In the genomic region with DNA sequence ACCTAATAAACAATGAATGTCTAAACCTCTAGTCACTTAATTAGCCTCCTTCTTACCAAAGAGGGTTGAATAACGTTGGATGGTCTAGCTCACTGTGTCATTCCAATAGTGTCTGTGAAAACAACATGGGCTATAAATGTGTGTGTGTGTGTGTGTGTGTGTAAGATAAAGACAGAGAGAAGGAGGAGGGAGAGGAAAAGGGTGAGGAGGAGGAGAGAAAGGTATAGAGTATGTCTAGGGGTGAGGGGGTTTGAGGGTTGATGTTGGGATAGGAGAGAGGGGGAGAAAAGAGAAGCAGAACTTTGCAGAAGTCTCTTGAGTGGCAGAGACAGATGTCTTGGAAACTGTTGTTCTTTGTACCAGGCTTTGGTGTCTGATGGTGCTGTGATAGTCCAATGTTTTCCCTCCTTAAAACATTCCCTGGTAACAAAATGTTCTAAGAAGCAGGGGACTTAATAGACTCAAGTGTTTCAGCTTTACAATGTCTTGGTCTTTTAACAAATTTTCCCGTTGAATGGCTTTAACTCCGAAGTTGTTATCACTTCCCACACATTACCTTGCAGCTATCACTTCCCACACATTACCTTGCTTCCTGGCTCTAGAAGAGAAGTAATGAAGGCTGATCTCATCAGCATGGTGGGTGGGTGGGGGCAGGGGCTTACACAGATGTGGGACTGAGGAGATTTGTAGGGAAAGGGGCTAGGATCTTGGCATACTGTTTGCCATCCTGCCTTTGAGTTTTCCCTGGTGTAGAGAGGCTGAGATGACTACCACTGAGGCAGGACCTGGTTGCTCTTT, we compare ENCODE assay signal across 30 cellular contexts.
"Had no signal": no experiment of that assay in that cellular context is flagged by ENCODE, and none has a peak within 500 bp of the region (broad histone marks: within the 10 kb centered on the region; RNA-seq: fewer than 3 reads in every experiment).

No MANE protein-coding gene starts in this region.

- H3K27ac Mint-ChIP-seq: activated CD4-positive, alpha-beta memory T cell treated with anti-CD3 and anti-CD28 coated beads for 36 hours; activated CD4-positive, alpha-beta T cell treated with anti-CD3 and anti-CD28 coated beads, Interleukin-2, amount 10 ng/mL, durations not matched to agents 24 days and 14 days; activated T-cell treated with anti-CD3 and anti-CD28 coated beads, Interleukin-2, amount 50 U/mL, for 24 hours; activated T-helper 17 cell treated with anti-CD3 and anti-CD28 coated beads, Interleukin-2, amount 50 U/mL, for 72 hours; effector memory CD8-positive, alpha-beta T cell; immature natural killer cell; neural progenitor cell; T-helper 17 cell had no signal

- H3K4me3 Mint-ChIP-seq: activated CD4-positive, alpha-beta memory T cell treated with anti-CD3 and anti-CD28 coated beads for 36 hours; activated CD4-positive, alpha-beta T cell treated with anti-CD3 and anti-CD28 coated beads, Interleukin-2, amount 10 ng/mL, durations not matched to agents 24 days and 14 days; activated T-cell treated with anti-CD3 and anti-CD28 coated beads, Interleukin-2, amount 50 U/mL, for 24 hours; activated T-helper 17 cell treated with anti-CD3 and anti-CD28 coated beads, Interleukin-2, amount 50 U/mL, for 72 hours; central memory CD8-positive, alpha-beta T cell; effector memory CD8-positive, alpha-beta T cell; immature natural killer cell; naive thymus-derived CD8-positive, alpha-beta T cell; neural progenitor cell; T-helper 17 cell had no signal

- H3K36me3 ChIP-seq: neural progenitor cell, right atrium auricular region, suprapubic skin had no signal

- H2AFZ ChIP-seq: neural progenitor cell, parathyroid adenoma had no signal

- H3K36me3 Mint-ChIP-seq: activated CD4-positive, alpha-beta memory T cell treated with anti-CD3 and anti-CD28 coated beads for 36 hours; immature natural killer cell; naive thymus-derived CD8-positive, alpha-beta T cell; neural progenitor cell had no signal

- H3K27ac ChIP-seq: heart left ventricle, neural progenitor cell, parathyroid adenoma, psoas muscle, right atrium auricular region, spleen, suprapubic skin, tibial artery had no signal

- DNase-seq: activated CD4-positive, alpha-beta memory T cell treated with anti-CD3 and anti-CD28 coated beads for 36 hours; activated CD4-positive, alpha-beta T cell treated with anti-CD3 and anti-CD28 coated beads, Interleukin-2, amount 10 ng/mL, durations not matched to agents 24 days and 14 days; activated CD4-positive, CD25-positive, alpha-beta regulatory T cell treated with anti-CD3 and anti-CD28 coated beads, Interleukin-2, amount 50 U/mL, for 72 hours; activated CD8-positive, alpha-beta memory T cell treated with anti-CD3 and anti-CD28 coated beads, Interleukin-2, amount 50 U/mL, for 4 hours; activated gamma-delta T cell treated with Interleukin-2 at 50 U/mL for 16 hours; activated naive CD4-positive, alpha-beta T cell treated with anti-CD3 and anti-CD28 coated beads, Interleukin-2, amount 50 U/mL, for 16 hours; activated T-cell treated with anti-CD3 and anti-CD28 coated beads, Interleukin-2, amount 50 U/mL, for 24 hours; dermis blood vessel endothelial cell; effector memory CD8-positive, alpha-beta T cell; foreskin fibroblast; heart left ventricle; immature natural killer cell; kidney; left colon; mammary epithelial cell; naive thymus-derived CD8-positive, alpha-beta T cell; occipital lobe; psoas muscle; spleen; stimulated activated naive CD4-positive, alpha-beta T cell; T-helper 17 cell; T1000; tibial artery had no signal

- H3K4me1 Mint-ChIP-seq: activated CD4-positive, alpha-beta T cell treated with anti-CD3 and anti-CD28 coated beads, Interleukin-2, amount 10 ng/mL, durations not matched to agents 24 days and 14 days; activated T-helper 17 cell treated with anti-CD3 and anti-CD28 coated beads, Interleukin-2, amount 50 U/mL, for 72 hours; central memory CD8-positive, alpha-beta T cell; naive thymus-derived CD8-positive, alpha-beta T cell; neural progenitor cell had no signal

- H3K79me2 ChIP-seq: parathyroid adenoma had no signal

- FAIRE-seq: kidney had no signal

- H3K4me1 ChIP-seq: neural progenitor cell, parathyroid adenoma, psoas muscle, right atrium auricular region, tibial artery had no signal

- H3K9me3 ChIP-seq: heart left ventricle, psoas muscle, right atrium auricular region, spleen, suprapubic skin, tibial artery had no signal

- H3K4me3 ChIP-seq: heart left ventricle, neural progenitor cell, psoas muscle, right atrium auricular region, spleen, suprapubic skin, tibial artery had no signal

- H3K9me3 Mint-ChIP-seq: activated CD4-positive, alpha-beta memory T cell treated with anti-CD3 and anti-CD28 coated beads for 36 hours; central memory CD8-positive, alpha-beta T cell; effector memory CD8-positive, alpha-beta T cell; immature natural killer cell; naive thymus-derived CD8-positive, alpha-beta T cell; neural progenitor cell had no signal

- H3K9ac ChIP-seq: neural progenitor cell, parathyroid adenoma had no signal

- H3K4me2 ChIP-seq: neural progenitor cell had no signal

- ATAC-seq: activated T-helper 17 cell treated with anti-CD3 and anti-CD28 coated beads, Interleukin-2, amount 50 U/mL, for 72 hours; effector memory CD8-positive, alpha-beta T cell; esophagus mucosa; heart left ventricle; left colon; naive thymus-derived CD8-positive, alpha-beta T cell; T-helper 17 cell had no signal

- H3K27me3 ChIP-seq: heart left ventricle, right atrium auricular region, suprapubic skin, tibial artery had no signal
